9 cellular contexts compared by ENCODE assay signal in the genomic region with DNA sequence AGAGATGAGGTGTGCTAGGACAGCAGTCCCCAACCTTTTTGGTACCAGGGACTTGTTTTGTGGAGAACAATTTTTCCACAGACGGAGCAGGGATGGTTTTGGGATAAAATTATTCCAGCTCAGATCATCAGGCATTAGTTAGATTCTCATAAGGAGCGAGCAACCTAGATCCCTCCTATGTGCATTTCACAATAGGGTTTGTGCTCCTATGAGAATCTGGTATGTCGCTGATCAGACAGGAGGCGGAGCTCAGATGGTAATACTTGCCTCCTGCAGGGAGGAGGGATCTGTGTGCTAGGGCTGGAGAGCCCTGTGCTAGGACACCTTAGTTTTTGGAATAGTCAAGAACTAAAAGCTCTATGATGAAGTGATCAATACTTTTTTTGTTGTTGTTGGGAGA. TPM values are rescaled to one million over a fixed set of nuclear protein-coding genes. Genes with fewer than 3 reads are reported as not detected.
A peak's percentile ranks its signal among the peaks of the same experiment; 100 is the strongest.
DNase-seq lines count a peak whose midpoint lies in the region; ATAC-seq and FAIRE-seq lines count a peak whose summit lies in the region.
"Had no signal": no experiment of that assay in that cellular context is flagged by ENCODE, and none has a peak within 500 bp of the region (broad histone marks: within the 10 kb centered on the region; RNA-seq: fewer than 3 reads in every experiment).

No MANE protein-coding gene starts in this region.

- DNase-seq in G401 (ENCODE audit: low spot score) (peak; percentile 61), OCI-M1 (lab: John Stamatoyannopoulos, UW) (peak; percentile 86), small intestine (peak; percentile 69)
- no peak for DNase-seq in effector memory CD8-positive, alpha-beta T cell

- H3K9me3 ChIP-seq in small intestine (ENCODE audit: control insufficient read depth, low read depth): no peaks in the 10 kb centered on the region
- H3K9me3 ChIP-seq: breast epithelium had no signal

- H3K79me2 ChIP-seq in ACC112 (ENCODE audit: control insufficient read depth, insufficient read depth, low read length, unreplicated experiment): peaks cover 65% of the 10 kb centered on the region

- H3K36me3 ChIP-seq in ACC112 (ENCODE audit: insufficient read depth, low read length): peaks cover under 1% of the 10 kb centered on the region
- H3K36me3 ChIP-seq in small intestine (ENCODE audit: control insufficient read depth in 2 of 2, insufficient read depth in 2 of 2, low read length in 2 of 2): no peaks in the 10 kb centered on the region
- H3K36me3 ChIP-seq: breast epithelium had no signal

- peak overlapping the region in 1 of 2 donors; percentile 45 for H3K27ac Mint-ChIP-seq in effector memory CD8-positive, alpha-beta T cell

- ATAC-seq in effector memory CD8-positive, alpha-beta T cell (replicated peaks): no peak
- ATAC-seq in GM19324 (IDR thresholded peaks at IDR 0.05; ENCODE audit: low FRiP score, unreplicated experiment): no peak
- no peak for ATAC-seq in HG02870 (IDR thresholded peaks at IDR 0.05; ENCODE audit: unreplicated experiment)
- no peak for ATAC-seq in GM18907 (IDR thresholded peaks at IDR 0.05; ENCODE audit: unreplicated experiment)

- H3K36me3 Mint-ChIP-seq in effector memory CD8-positive, alpha-beta T cell (ENCODE audit: insufficient read depth): peaks cover 24% of the 10 kb centered on the region

- no peak overlapping the region for H2AFZ ChIP-seq in ACC112 (ENCODE audit: low read length, unreplicated experiment)

- H3K27me3 Mint-ChIP-seq in effector memory CD8-positive, alpha-beta T cell: no peaks in the 10 kb centered on the region

- H3K4me1 Mint-ChIP-seq in effector memory CD8-positive, alpha-beta T cell (ENCODE audit: low read depth in 2 of 2): peaks cover 12 to 42% of the 10 kb centered on the region in 2 donors

- no peaks in the 10 kb centered on the region for H3K9me3 Mint-ChIP-seq in effector memory CD8-positive, alpha-beta T cell

- 35 to 68% (median 53%) methylated on average over 4 of the region's 4 CpGs for WGBS in small intestine, 3 donors

- in situ Hi-C loops in G401 (cut with HindIII; ENCODE audit: low sequenced_read_pairs): no loop called here

- peak overlapping the region; percentile 86 for H3K4me3 ChIP-seq in ACC112 (ENCODE audit: low read depth, low read length)
- no peak overlapping the region for H3K4me3 ChIP-seq in small intestine (ENCODE audit: low read depth in 1 of 2, low read length in 2 of 2)

- H3K27ac ChIP-seq in ACC112 (ENCODE audit: low read depth, low read length) (peak overlapping the region; percentile 39; the same call in 1 of the 2 replicates), small intestine (ENCODE audit: low read depth in 1 of 2, low read length in 1 of 2) (no peak overlapping the region)
- H3K27ac ChIP-seq: breast epithelium had no signal

- H3K4me1 ChIP-seq in ACC112 (ENCODE audit: control insufficient read depth, insufficient read depth, low read length, unreplicated experiment) (peaks cover 16% of the 10 kb centered on the region), small intestine (ENCODE audit: control insufficient read depth in 2 of 2, insufficient read depth in 1 of 2, low read depth in 1 of 2, low read length in 1 of 2) (peaks cover 2 to 4% of the 10 kb centered on the region in 2 donors)

- FAIRE-seq in small intestine (lab: Jason Lieb, UNC): no peak

- H3K27me3 ChIP-seq in ACC112 (ENCODE audit: insufficient read depth, low read length) (no peaks in the 10 kb centered on the region), small intestine (ENCODE audit: control insufficient read depth in 2 of 2, insufficient read depth in 2 of 2, low read length in 2 of 2) (no peaks in the 10 kb centered on the region)
- H3K27me3 ChIP-seq: breast epithelium had no signal

- peak overlapping the region; percentile 21 to 50 for H3K4me3 Mint-ChIP-seq in effector memory CD8-positive, alpha-beta T cell

RNA-seq across cellular contexts. Expression of a gene that starts 2.5 kb away (rescaled TPM):
- total RNA-seq in G401 (2014; rRNA removed; shearing (Covaris generic)): 17.3 and 18.5 TPM in 2 replicates
- 1 to 10 TPM; 2.4 to 4.6 (median 3.6) TPM for polyA plus RNA-seq in small intestine

RNA-seq across cellular contexts. Expression of a gene that starts 15.4 kb away (rescaled TPM):
- total RNA-seq in G401 (2014; rRNA removed; shearing (Covaris generic)): 0.17 TPM in 1 of 2 replicates, not detected in the other
- polyA plus RNA-seq in small intestine: under 1 TPM in 1 of 3 donors, not detected in 2; 0.10 TPM

RNA-seq across cellular contexts. Expression of a gene that starts 52.0 kb away (rescaled TPM):
- 4.6 and 6.6 TPM in 2 replicates for total RNA-seq in G401 (2014; rRNA removed; shearing (Covaris generic))
- under 1 TPM in 1 of 3 donors, not detected in 2; 0.48 TPM for polyA plus RNA-seq in small intestine

Comparison
In these comparisons a context has a peak if more than half of its experiments do, and no peak if none do; other contexts are left out.
1. DNase-seq: peak in G401 (single experiment), OCI-M1 (single experiment) and small intestine (single experiment); none in effector memory CD8-positive, alpha-beta T cell (0 of 3).